In the genomic region with DNA sequence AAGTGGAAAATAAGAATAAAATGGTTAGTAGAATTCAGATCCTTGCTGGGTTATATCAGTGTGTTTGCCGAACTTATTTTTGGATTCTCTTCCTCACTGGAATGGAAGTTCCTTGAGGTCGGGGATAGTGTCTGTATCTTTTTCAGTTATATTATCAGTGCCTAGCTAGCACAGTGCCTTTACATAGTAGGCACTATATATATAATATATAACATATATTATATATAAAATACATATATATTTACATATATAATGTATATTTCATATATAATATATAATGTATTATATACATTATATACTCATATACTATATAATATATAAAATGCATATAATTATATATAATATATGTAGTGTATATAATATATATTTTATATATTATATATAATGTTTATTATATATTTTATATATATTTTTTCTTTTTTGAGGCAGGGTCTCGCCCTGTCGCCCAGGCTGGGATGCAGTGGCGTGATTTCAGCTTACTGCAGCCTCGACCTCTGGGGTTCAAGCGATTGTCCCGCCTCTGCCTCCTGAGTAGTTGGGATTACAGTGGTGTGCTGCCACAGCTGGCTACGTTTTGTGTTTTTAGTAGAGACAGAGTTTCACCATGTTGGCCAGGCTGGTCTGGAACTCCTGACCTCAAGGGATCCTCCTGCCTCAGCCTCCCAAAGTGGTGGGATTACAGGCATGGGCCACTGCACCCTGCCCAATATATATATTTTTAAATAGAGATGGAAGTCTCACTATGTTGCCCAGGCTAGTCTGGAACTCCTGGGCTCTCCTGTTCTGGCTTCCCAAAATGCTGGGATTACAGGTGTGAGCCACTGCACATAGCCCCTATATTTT, we compare ENCODE assay signal across 14 cellular contexts. TPM values are rescaled to one million over a fixed set of nuclear protein-coding genes. Genes with fewer than 3 reads are reported as not detected.
DNase-seq lines count a peak whose midpoint lies in the region; ATAC-seq, FAIRE-seq and TF ChIP-seq lines count a peak whose summit lies in the region.
"Had no signal": no experiment of that assay in that cellular context is flagged by ENCODE, and none has a peak within 500 bp of the region (broad histone marks: within the 10 kb centered on the region; RNA-seq: fewer than 3 reads in every experiment).

No MANE protein-coding gene starts in this region.

- intact Hi-C loops in activated CD4-positive, alpha-beta memory T cell treated with anti-CD3 and anti-CD28 coated beads for 36 hours (cut with micrococcal nuclease) = loop anchor here (10.0 kb wide), 1 partner anchor 914 kb away; a partner anchor contains a TSS
- intact Hi-C loops in lower lobe of right lung (cut with DNase I) = no loop called here

- CTCF ChIA-PET in CD8-positive, alpha-beta memory T cell (lab: Charles Lee) = interaction anchor here (6.2 to 6.3 kb wide), 2 partner anchors 16 to 25 kb away, joined by 66 to 111 read pairs; no protein-coding TSS in a partner anchor
- CTCF ChIA-PET in activated CD4-positive, alpha-beta memory T cell treated with anti-CD3 and anti-CD28 coated beads for 36 hours (lab: Charles Lee) = no interaction called here

- H3K36me3 Mint-ChIP-seq in CD8-positive, alpha-beta memory T cell = peaks cover 0 to 12% (median 0%) of the 10 kb centered on the region in 3 donors
- H3K36me3 Mint-ChIP-seq in activated CD4-positive, alpha-beta memory T cell treated with anti-CD3 and anti-CD28 coated beads for 36 hours = peaks cover 5% of the 10 kb centered on the region

- peak overlapping the region; percentile 85 to 93 (median 88) for H3K4me3 Mint-ChIP-seq in CD8-positive, alpha-beta memory T cell
- H3K4me3 Mint-ChIP-seq in activated CD4-positive, alpha-beta memory T cell treated with anti-CD3 and anti-CD28 coated beads for 36 hours = peak overlapping the region; percentile 86

- no peaks in the 10 kb centered on the region for H3K36me3 ChIP-seq in CD8-positive, alpha-beta memory T cell (ENCODE audit: insufficient read depth, low read length)
- no peaks in the 10 kb centered on the region for H3K36me3 ChIP-seq in lower lobe of right lung

- no peaks in the 10 kb centered on the region for H3K27me3 Mint-ChIP-seq in CD8-positive, alpha-beta memory T cell
- no peaks in the 10 kb centered on the region for H3K27me3 Mint-ChIP-seq in activated CD4-positive, alpha-beta memory T cell treated with anti-CD3 and anti-CD28 coated beads for 36 hours

- POLR2A ChIA-PET in CD8-positive, alpha-beta memory T cell (lab: Charles Lee) = interaction anchor here (0.6 kb wide), 1 partner anchor 97 kb away, joined by 3 read pairs; no protein-coding TSS in a partner anchor
- POLR2A ChIA-PET in activated CD4-positive, alpha-beta memory T cell treated with anti-CD3 and anti-CD28 coated beads for 36 hours (lab: Charles Lee) = no interaction called here

- H3K27me3 ChIP-seq in CD8-positive, alpha-beta memory T cell (ENCODE audit: insufficient read depth, low read length, poor library complexity, severe bottlenecking) = no peaks in the 10 kb centered on the region
- H3K27me3 ChIP-seq in lower lobe of right lung (ENCODE audit: low read depth) = no peaks in the 10 kb centered on the region
- H3K27me3 ChIP-seq: foreskin keratinocyte had no signal

- H3K4me1 ChIP-seq in CD8-positive, alpha-beta memory T cell (ENCODE audit: insufficient read depth, low read length) = peaks cover 74% of the 10 kb centered on the region
- peaks cover 76% of the 10 kb centered on the region for H3K4me1 ChIP-seq in lower lobe of right lung

- DNase-seq in CD8-positive, alpha-beta memory T cell = no peak
- DNase-seq in activated CD4-positive, alpha-beta memory T cell treated with anti-CD3 and anti-CD28 coated beads for 36 hours = no peak
- no peak for DNase-seq in lower lobe of right lung
- no peak for DNase-seq in DMS114 treated with DMSO at 0.1 percent for 48 hours (lab: John Stamatoyannopoulos, UW; ENCODE audit: unreplicated experiment)
- no peak for DNase-seq in DMS79 treated with DMSO at 0.1 percent for 48 hours (lab: John Stamatoyannopoulos, UW)
- no peak for DNase-seq in hypothalamus (lab: John Stamatoyannopoulos, UW)
- DNase-seq in NK-92 (lab: John Stamatoyannopoulos, UW; ENCODE audit: unreplicated experiment) = no peak
- DNase-seq: cortex of kidney; foreskin keratinocyte; left colon; stimulated activated naive CD4-positive, alpha-beta T cell treated with Interleukin-2 at 50 U/mL for 16 hours; T1000 had no signal

- H3K27ac ChIP-seq in CD8-positive, alpha-beta memory T cell (ENCODE audit: low read depth, low read length) = no peak overlapping the region
- peak overlapping the region; percentile 99 for H3K27ac ChIP-seq in lower lobe of right lung
- H3K27ac ChIP-seq: foreskin keratinocyte, parathyroid adenoma had no signal

- no peak for TF ChIP-seq CTCF in lower lobe of right lung (IDR thresholded peaks at IDR 0.05)

- H3K9me3 ChIP-seq in CD8-positive, alpha-beta memory T cell (ENCODE audit: low read length) = no peaks in the 10 kb centered on the region
- no peaks in the 10 kb centered on the region for H3K9me3 ChIP-seq in lower lobe of right lung

- H3K4me1 Mint-ChIP-seq in CD8-positive, alpha-beta memory T cell = peaks cover 67 to 77% (median 72%) of the 10 kb centered on the region in 3 donors
- H3K4me1 Mint-ChIP-seq in activated CD4-positive, alpha-beta memory T cell treated with anti-CD3 and anti-CD28 coated beads for 36 hours (ENCODE audit: low read depth) = peaks cover 60% of the 10 kb centered on the region

- peak; percentile 77 for FAIRE-seq in A204.1 (lab: Jason Lieb, UNC)

- no peak for ATAC-seq in lower lobe of right lung
- ATAC-seq: foreskin keratinocyte, left colon had no signal

- peak overlapping the region; percentile 15 to 92 (median 84) for H3K27ac Mint-ChIP-seq in CD8-positive, alpha-beta memory T cell
- H3K27ac Mint-ChIP-seq in activated CD4-positive, alpha-beta memory T cell treated with anti-CD3 and anti-CD28 coated beads for 36 hours = peak overlapping the region; percentile 80

- H3K9me3 Mint-ChIP-seq in CD8-positive, alpha-beta memory T cell = no peaks in the 10 kb centered on the region
- H3K9me3 Mint-ChIP-seq in activated CD4-positive, alpha-beta memory T cell treated with anti-CD3 and anti-CD28 coated beads for 36 hours = no peaks in the 10 kb centered on the region

- H3K4me3 ChIP-seq in CD8-positive, alpha-beta memory T cell (ENCODE audit: low read length) = peak overlapping the region; percentile 33
- H3K4me3 ChIP-seq in lower lobe of right lung = no peak overlapping the region

RNA-seq across cellular contexts. Expression of a gene that starts 3.2 kb away (rescaled TPM):
- 10 to 100 TPM; 91.1 to 95.9 TPM for total RNA-seq in CD8-positive, alpha-beta memory T cell
- polyA plus RNA-seq in CD8-positive, alpha-beta memory T cell = 120 TPM
- 10 to 100 TPM; 83.4 to 85.2 TPM for total RNA-seq in activated CD4-positive, alpha-beta memory T cell treated with anti-CD3 and anti-CD28 coated beads for 36 hours
- 61.6 TPM for total RNA-seq in lower lobe of right lung
